8 cellular contexts compared by ENCODE assay signal in the genomic region with DNA sequence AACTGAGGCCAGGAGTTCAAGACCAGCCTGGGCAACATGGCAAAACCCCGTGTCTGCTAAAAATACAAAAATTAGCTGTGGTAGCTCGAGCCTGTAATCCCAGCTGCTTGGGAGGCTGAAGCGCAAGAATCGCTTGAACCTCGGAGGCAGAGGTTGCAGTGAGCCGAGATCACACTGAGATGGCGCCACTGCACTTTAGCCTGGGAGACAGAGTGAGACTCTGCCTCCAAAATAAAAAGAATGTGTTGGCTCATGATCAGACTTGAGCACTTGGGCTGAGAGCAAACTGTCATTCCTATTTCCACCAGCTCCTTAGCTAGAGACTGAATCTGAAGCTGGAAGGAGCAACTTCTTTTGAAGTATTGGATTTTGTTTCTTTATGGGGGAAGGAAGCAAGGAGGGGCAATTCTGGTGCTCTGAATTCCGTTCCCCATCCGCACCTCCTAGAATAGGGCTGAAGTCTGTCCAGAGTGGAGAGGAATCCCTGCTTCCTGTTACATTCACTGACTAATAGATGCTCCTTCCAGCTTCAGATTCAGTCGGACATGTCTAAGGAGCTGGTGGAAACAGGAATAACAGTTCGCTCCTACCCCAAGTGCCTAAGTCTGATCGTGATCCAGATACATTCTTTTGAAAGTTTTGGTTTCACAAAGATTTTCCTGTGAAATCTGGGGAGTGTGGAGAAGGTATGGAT. TPM values are rescaled to one million over a fixed set of nuclear protein-coding genes. Genes with fewer than 3 reads are reported as not detected.
A peak's percentile ranks its signal among the peaks of the same experiment; 100 is the strongest.
DNase-seq lines count a peak whose midpoint lies in the region; ATAC-seq and TF ChIP-seq lines count a peak whose summit lies in the region.

No MANE protein-coding gene starts in this region.

- no peak for TF ChIP-seq POLR2A in Peyer's patch (IDR thresholded peaks at IDR 0.05)

- H3K4me1 ChIP-seq in Peyer's patch, result peaks cover 0 to 24% (median 14%) of the 10 kb centered on the region in 4 donors

- ATAC-seq in HG03432 (IDR thresholded peaks at IDR 0.05; ENCODE audit: unreplicated experiment) (no peak), GM19455 (IDR thresholded peaks at IDR 0.05; ENCODE audit: unreplicated experiment) (no peak)

- peaks cover 0 to 27% (median 0%) of the 10 kb centered on the region in 3 donors for H3K36me3 ChIP-seq in Peyer's patch

- H3K27ac ChIP-seq in Peyer's patch (no peak overlapping the region), coronary artery (peak overlapping the region; percentile 0 to 73)

- TF ChIP-seq CTCF in Peyer's patch (IDR thresholded peaks at IDR 0.05), result peak in 5 of 6 experiments; percentile 1 to 55 (median 44)
- peak; percentile 48 for TF ChIP-seq CTCF in coronary artery (IDR thresholded peaks at IDR 0.05)

- no peak overlapping the region for H3K4me3 ChIP-seq in Peyer's patch
- H3K4me3 ChIP-seq in coronary artery, result peak overlapping the region; percentile 46

- H3K27me3 ChIP-seq in Peyer's patch, result no peaks in the 10 kb centered on the region

- peak; percentile 34 for DNase-seq in stimulated activated CD4-positive, alpha-beta T cell treated with anti-CD3 and anti-CD28 coated beads, Interleukin-4, amount 100 ng/mL, for 1 hour
- no peak for DNase-seq in stimulated activated CD4-positive, alpha-beta T cell treated with anti-CD3 and anti-CD28 coated beads, Interleukin-4, amount 100 ng/mL, for 4 hours
- DNase-seq in Peyer's patch, result peak in 1 of 3 donors; percentile 66
- DNase-seq in coronary artery (ENCODE audit: low spot score), result no peak
- peak; percentile 58 for DNase-seq in myocyte (ENCODE audit: low read depth)
- DNase-seq in superior temporal gyrus (ENCODE audit: extremely low spot score), result no peak

- no peaks in the 10 kb centered on the region for H3K9me3 ChIP-seq in Peyer's patch

RNA-seq across cellular contexts. Expression of a gene that starts 3.8 kb away (rescaled TPM):
- total RNA-seq in Peyer's patch, result 10 to 100 TPM; 48.4 to 64.4 (median 60.5) TPM
- 38.9 and 43.4 TPM in 2 replicates for total RNA-seq in myocyte
- polyA plus RNA-seq in myocyte (2012), result 16.3 TPM

RNA-seq across cellular contexts. Expression of a gene that starts 16.1 kb away (rescaled TPM):
- 10 to 100 TPM; 19.0 to 60.6 (median 51.5) TPM for total RNA-seq in Peyer's patch
- 26.5 and 30.9 TPM in 2 replicates for total RNA-seq in myocyte
- 39.9 TPM for polyA plus RNA-seq in myocyte (2012)

RNA-seq across cellular contexts. Expression of a gene that starts 17.0 kb away (rescaled TPM):
- 100 to 1,000 TPM in 2 of 4 donors, 10 to 100 TPM in 2; 46.2 to 128 (median 104) TPM for total RNA-seq in Peyer's patch
- 54.0 and 61.7 TPM in 2 replicates for total RNA-seq in myocyte
- 34.1 TPM for polyA plus RNA-seq in myocyte (2012)

Comparison
In these comparisons a context has a peak if more than half of its experiments do, and no peak if none do; other contexts are left out.
1. DNase-seq: peak in stimulated activated CD4-positive, alpha-beta T cell treated with anti-CD3 and anti-CD28 coated beads, Interleukin-4, amount 100 ng/mL, for 1 hour (single experiment) and myocyte (single experiment); none in stimulated activated CD4-positive, alpha-beta T cell treated with anti-CD3 and anti-CD28 coated beads, Interleukin-4, amount 100 ng/mL, for 4 hours (0 of 2), coronary artery (single experiment) and superior temporal gyrus (single experiment).
2. H3K27ac ChIP-seq: peak in coronary artery (2 of 2); none in Peyer's patch (0 of 4).